Comparison of ENCODE assay signal across 16 cellular contexts in genomic region chr4:139795915-139796314, GRCh38.
"Had no signal": no experiment of that assay in that cellular context is flagged by ENCODE, and none has a peak within 500 bp of the region (broad histone marks: within the 10 kb centered on the region; RNA-seq: fewer than 3 reads in every experiment).

No MANE protein-coding gene starts in this region.

- ATAC-seq: activated CD8-positive, alpha-beta memory T cell treated with anti-CD3 and anti-CD28 coated beads, Interleukin-2, amount 10 ng/mL, durations not matched to agents 7 days and 5 days; activated naive CD8-positive, alpha-beta T cell treated with anti-CD3 and anti-CD28 coated beads, Interleukin-2, amount 50 U/mL, for 24 hours; esophagus mucosa; gastroesophageal sphincter; heart right ventricle; left colon had no signal

- H3K27me3 Mint-ChIP-seq: activated naive CD8-positive, alpha-beta T cell treated with anti-CD3 and anti-CD28 coated beads, Interleukin-2, amount 50 U/mL, for 24 hours had no signal

- H3K9me3 Mint-ChIP-seq: activated CD4-positive, alpha-beta memory T cell treated with anti-CD3 and anti-CD28 coated beads for 36 hours; activated naive CD4-positive, alpha-beta T cell treated with anti-CD3 and anti-CD28 coated beads for 36 hours; activated naive CD8-positive, alpha-beta T cell treated with anti-CD3 and anti-CD28 coated beads, Interleukin-2, amount 50 U/mL, for 24 hours; activated T-helper 2 cell treated with anti-CD3 and anti-CD28 coated beads, Interferon-gamma antibody, Interleukin-2, Interleukin-4, amounts not matched to agents 10 μg/mL and 5 μg/mL and 100 μg/mL, durations not matched to agents 14 hours and 24 hours and 36 hours had no signal

- H3K27ac Mint-ChIP-seq: activated CD4-positive, alpha-beta memory T cell treated with anti-CD3 and anti-CD28 coated beads for 36 hours; activated CD8-positive, alpha-beta memory T cell treated with anti-CD3 and anti-CD28 coated beads, Interleukin-2, amount 10 ng/mL, durations not matched to agents 7 days and 5 days; activated naive CD4-positive, alpha-beta T cell treated with anti-CD3 and anti-CD28 coated beads for 36 hours; activated naive CD8-positive, alpha-beta T cell treated with anti-CD3 and anti-CD28 coated beads, Interleukin-2, amount 50 U/mL, for 24 hours; activated T-helper 2 cell treated with anti-CD3 and anti-CD28 coated beads, Interferon-gamma antibody, Interleukin-2, Interleukin-4, amounts not matched to agents 10 μg/mL and 5 μg/mL and 100 μg/mL, durations not matched to agents 14 hours and 24 hours and 36 hours had no signal

- H3K36me3 Mint-ChIP-seq: activated CD4-positive, alpha-beta memory T cell treated with anti-CD3 and anti-CD28 coated beads for 36 hours; activated CD8-positive, alpha-beta memory T cell treated with anti-CD3 and anti-CD28 coated beads, Interleukin-2, amount 10 ng/mL, durations not matched to agents 7 days and 5 days had no signal

- DNase-seq: activated CD4-positive, alpha-beta memory T cell treated with anti-CD3 and anti-CD28 coated beads for 36 hours; activated CD4-positive, alpha-beta T cell treated with anti-CD3 and anti-CD28 coated beads for 1 hour; activated CD8-positive, alpha-beta memory T cell treated with anti-CD3 and anti-CD28 coated beads, Interleukin-2, amount 10 ng/mL, durations not matched to agents 7 days and 5 days; activated naive CD4-positive, alpha-beta T cell treated with anti-CD3 and anti-CD28 coated beads for 36 hours; activated naive CD8-positive, alpha-beta T cell treated with anti-CD3 and anti-CD28 coated beads, Interleukin-2, amount 50 U/mL, for 24 hours; activated T-cell treated with anti-CD3 and anti-CD28 coated beads, Interleukin-2, amount 50 U/mL, for 1 hour; heart right ventricle; left colon; stimulated activated CD4-positive, alpha-beta T cell treated with anti-CD3 and anti-CD28 coated beads, Interleukin-12 subunit alpha, Interleukin-12 subunit beta, amount 100 ng/mL, for 4 hours; stimulated activated CD4-positive, alpha-beta T cell treated with anti-CD3 and anti-CD28 coated beads, Interleukin-2, amount 100 ng/mL, for 24 hours; stomach had no signal

- H3K36me3 ChIP-seq: gastroesophageal sphincter, heart right ventricle, stomach had no signal

- H3K9me3 ChIP-seq: gastroesophageal sphincter, heart right ventricle, stomach had no signal

- H3K27me3 ChIP-seq: gastroesophageal sphincter, heart right ventricle, stomach had no signal

- H3K4me3 Mint-ChIP-seq: activated CD4-positive, alpha-beta memory T cell treated with anti-CD3 and anti-CD28 coated beads for 36 hours; activated CD8-positive, alpha-beta memory T cell treated with anti-CD3 and anti-CD28 coated beads, Interleukin-2, amount 10 ng/mL, durations not matched to agents 7 days and 5 days; activated naive CD4-positive, alpha-beta T cell treated with anti-CD3 and anti-CD28 coated beads for 36 hours; activated naive CD8-positive, alpha-beta T cell treated with anti-CD3 and anti-CD28 coated beads, Interleukin-2, amount 50 U/mL, for 24 hours had no signal

- H3K27ac ChIP-seq: heart right ventricle, stomach, VCaP had no signal

- H3K4me3 ChIP-seq: gastroesophageal sphincter, heart right ventricle, lung, stomach had no signal
